ENCODE assay signal across 1 cellular context in the genomic region with DNA sequence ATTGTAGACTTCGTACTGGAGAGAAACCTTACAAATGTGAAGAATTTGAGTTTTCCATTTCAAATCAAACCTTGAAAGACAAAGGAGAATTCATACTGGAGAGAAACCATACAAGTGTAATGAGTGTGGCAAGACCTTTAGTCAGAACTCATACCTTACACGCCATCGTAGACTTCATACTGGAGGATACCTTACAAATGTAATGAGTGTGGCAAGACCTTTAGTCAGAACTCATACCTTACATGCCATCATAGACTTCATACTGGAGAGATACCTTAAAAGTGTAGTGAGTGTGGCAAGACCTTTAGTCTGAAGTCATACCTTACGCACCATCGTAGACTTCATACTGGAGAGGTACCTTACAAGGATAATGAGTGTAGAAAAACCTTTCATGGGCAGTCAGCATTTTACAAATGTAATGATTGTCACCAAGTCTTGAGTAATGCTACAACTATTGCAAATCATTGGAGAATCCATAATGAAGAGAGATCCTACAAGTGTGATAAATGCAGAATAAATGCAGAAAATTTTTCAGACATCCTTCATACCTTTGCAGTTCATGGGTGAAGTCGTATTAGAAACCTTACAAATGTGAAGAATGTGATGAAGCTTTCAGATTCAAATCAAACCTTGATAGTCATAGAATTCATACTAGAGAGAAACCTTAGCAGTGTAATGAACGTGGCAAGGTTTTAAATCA.
TF ChIP-seq lines count a peak whose summit lies in the region.

No MANE protein-coding gene starts in this region.

TF ChIP-seq in liver, 16 proteins besides CTCF, POLR2A, EP300 and RAD21 (continued from another document):
- TF ChIP-seq, protein P1, sequence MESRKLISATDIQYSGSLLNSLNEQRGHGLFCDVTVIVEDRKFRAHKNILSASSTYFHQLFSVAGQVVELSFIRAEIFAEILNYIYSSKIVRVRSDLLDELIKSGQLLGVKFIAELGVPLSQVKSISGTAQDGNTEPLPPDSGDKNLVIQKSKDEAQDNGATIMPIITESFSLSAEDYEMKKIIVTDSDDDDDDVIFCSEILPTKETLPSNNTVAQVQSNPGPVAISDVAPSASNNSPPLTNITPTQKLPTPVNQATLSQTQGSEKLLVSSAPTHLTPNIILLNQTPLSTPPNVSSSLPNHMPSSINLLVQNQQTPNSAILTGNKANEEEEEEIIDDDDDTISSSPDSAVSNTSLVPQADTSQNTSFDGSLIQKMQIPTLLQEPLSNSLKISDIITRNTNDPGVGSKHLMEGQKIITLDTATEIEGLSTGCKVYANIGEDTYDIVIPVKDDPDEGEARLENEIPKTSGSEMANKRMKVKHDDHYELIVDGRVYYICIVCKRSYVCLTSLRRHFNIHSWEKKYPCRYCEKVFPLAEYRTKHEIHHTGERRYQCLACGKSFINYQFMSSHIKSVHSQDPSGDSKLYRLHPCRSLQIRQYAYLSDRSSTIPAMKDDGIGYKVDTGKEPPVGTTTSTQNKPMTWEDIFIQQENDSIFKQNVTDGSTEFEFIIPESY (IDR thresholded peaks at IDR 0.05) = no peak
- TF ChIP-seq SP1 (IDR thresholded peaks at IDR 0.05) = no peak
- TF ChIP-seq, protein P2, sequence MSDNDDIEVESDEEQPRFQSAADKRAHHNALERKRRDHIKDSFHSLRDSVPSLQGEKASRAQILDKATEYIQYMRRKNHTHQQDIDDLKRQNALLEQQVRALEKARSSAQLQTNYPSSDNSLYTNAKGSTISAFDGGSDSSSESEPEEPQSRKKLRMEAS (IDR thresholded peaks at IDR 0.05) = no peak
- no peak for TF ChIP-seq FOXA2 (IDR thresholded peaks at IDR 0.05)
- no peak for TF ChIP-seq HNF4A (conservative IDR thresholded peaks at IDR 0.05)
- no peak for TF ChIP-seq TAF1 (conservative IDR thresholded peaks at IDR 0.05)
TF ChIP-seq in liver: peak in this region for 0.
